In the genomic region with DNA sequence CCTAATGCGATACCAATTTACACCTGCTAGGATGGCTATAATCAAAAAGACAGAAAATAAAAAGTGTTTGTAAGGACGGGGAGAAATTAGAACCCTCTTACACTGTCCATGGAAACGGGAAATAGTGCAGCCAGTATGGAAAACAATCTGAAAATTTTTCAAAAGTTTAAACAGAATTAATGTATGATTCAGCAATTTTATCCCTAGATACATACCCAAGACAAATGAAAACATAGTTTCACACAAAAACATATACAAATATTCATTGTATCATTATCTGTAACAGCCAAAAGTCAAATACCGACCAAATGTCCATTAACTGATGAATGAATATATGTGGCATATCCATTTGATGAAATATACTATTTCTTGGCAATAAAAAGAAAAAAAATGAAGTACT, we compare ENCODE assay signal across 6 cellular contexts.
"Had no signal": no experiment of that assay in that cellular context is flagged by ENCODE, and none has a peak within 500 bp of the region (broad histone marks: within the 10 kb centered on the region; RNA-seq: fewer than 3 reads in every experiment).

No MANE protein-coding gene starts in this region.

- H3K4me2 ChIP-seq: KMS-11 had no signal

- H3K9ac ChIP-seq: KMS-11 had no signal

- DNase-seq: IMR-90, KBM-7, KG1 had no signal

- H3K27ac ChIP-seq: HL-60, KMS-11 had no signal

- FAIRE-seq: HTR-8/SVneo had no signal
